Comparison of ENCODE assay signal across 16 cellular contexts in genomic region chr22:46120420-46120737, GRCh38.
"Had no signal": no experiment of that assay in that cellular context is flagged by ENCODE, and none has a peak within 500 bp of the region (broad histone marks: within the 10 kb centered on the region; RNA-seq: fewer than 3 reads in every experiment).

No MANE protein-coding gene starts in this region.

- H3K27me3 ChIP-seq: brain microvascular endothelial cell, foreskin keratinocyte, tibial artery had no signal

- H3K27ac Mint-ChIP-seq: activated B cell treated with CpG ODN at 0.5 μM for 24 hours; activated CD4-positive, alpha-beta T cell treated with anti-CD3 and anti-CD28 coated beads, Interleukin-2, amount 10 ng/mL, durations not matched to agents 7 days and 5 days; endodermal cell; natural killer cell treated with Interleukin-12 subunit alpha and Interleukin-12 subunit beta and Interleukin-15 and Interleukin-18, amount 100 ng/mL, for 72 hours; T-helper 17 cell had no signal

- H3K27me3 Mint-ChIP-seq: activated CD4-positive, alpha-beta T cell treated with anti-CD3 and anti-CD28 coated beads, Interleukin-2, amount 10 ng/mL, durations not matched to agents 7 days and 5 days; natural killer cell treated with Interleukin-12 subunit alpha and Interleukin-12 subunit beta and Interleukin-15 and Interleukin-18, amount 100 ng/mL, for 72 hours; T-helper 17 cell had no signal

- H3K4me1 Mint-ChIP-seq: activated B cell treated with CpG ODN at 0.5 μM for 24 hours, endodermal cell had no signal

- H3K4me3 Mint-ChIP-seq: activated B cell treated with CpG ODN at 0.5 μM for 24 hours; activated CD4-positive, alpha-beta T cell treated with anti-CD3 and anti-CD28 coated beads, Interleukin-2, amount 10 ng/mL, durations not matched to agents 7 days and 5 days; endodermal cell; natural killer cell treated with Interleukin-12 subunit alpha and Interleukin-12 subunit beta and Interleukin-15 and Interleukin-18, amount 100 ng/mL, for 72 hours; T-helper 17 cell had no signal

- H3K4me1 ChIP-seq: foreskin keratinocyte had no signal

- H3K9me3 ChIP-seq: tibial artery had no signal

- H3K27ac ChIP-seq: brain microvascular endothelial cell, foreskin keratinocyte had no signal

- H3K36me3 ChIP-seq: brain microvascular endothelial cell, tibial artery had no signal

- H3K36me3 Mint-ChIP-seq: natural killer cell treated with Interleukin-12 subunit alpha and Interleukin-12 subunit beta and Interleukin-15 and Interleukin-18, amount 100 ng/mL, for 72 hours had no signal

- ATAC-seq: foreskin keratinocyte; left colon; natural killer cell treated with Interleukin-12 subunit alpha and Interleukin-12 subunit beta and Interleukin-15 and Interleukin-18, amount 100 ng/mL, for 72 hours; T-helper 17 cell had no signal

- DNase-seq: activated B cell treated with CpG ODN at 0.5 μM for 24 hours; activated CD4-positive, alpha-beta T cell treated with anti-CD3 and anti-CD28 coated beads, Interleukin-2, amount 10 ng/mL, durations not matched to agents 7 days and 5 days; activated naive CD4-positive, alpha-beta T cell treated with anti-CD3 and anti-CD28 coated beads, Interleukin-2, amount 50 U/mL, for 16 hours; activated T-cell treated with anti-CD3 and anti-CD28 coated beads for 4 hours; amniotic stem cell; cerebellar nuclear complex; endodermal cell; erythroblast; foreskin keratinocyte; occipital lobe; stimulated activated CD4-positive, alpha-beta T cell treated with anti-CD3 and anti-CD28 coated beads, Interleukin-4, amount 100 ng/mL, for 4 hours; T-helper 17 cell; tibial artery had no signal

- H3K4me3 ChIP-seq: tibial artery had no signal

- H3K9me3 Mint-ChIP-seq: activated B cell treated with CpG ODN at 0.5 μM for 24 hours; activated CD4-positive, alpha-beta T cell treated with anti-CD3 and anti-CD28 coated beads, Interleukin-2, amount 10 ng/mL, durations not matched to agents 7 days and 5 days; endodermal cell; natural killer cell treated with Interleukin-12 subunit alpha and Interleukin-12 subunit beta and Interleukin-15 and Interleukin-18, amount 100 ng/mL, for 72 hours had no signal
